Comparison of ENCODE assay signal across 2 cellular contexts in genomic region chr7:101668726-101669125, GRCh38.
A peak's percentile ranks its signal among the peaks of the same experiment; 100 is the strongest.
TF ChIP-seq lines count a peak whose summit lies in the region.

No MANE protein-coding gene starts in this region.

TF ChIP-seq in HCT116, 20 proteins besides CTCF, POLR2A, EP300 and RAD21:
- TF ChIP-seq CBX3 (IDR thresholded peaks at IDR 0.05; ENCODE audit: low read depth) = peak; percentile 42; the same call in 1 of the 2 replicates
- no peak for TF ChIP-seq ATF3 (IDR thresholded peaks at IDR 0.05)
TF ChIP-seq in HCT116: peak in this region for 1.

TF ChIP-seq in K562, 482 proteins besides CTCF, POLR2A, EP300 and RAD21:
- TF ChIP-seq ZNF347 (CRISPR knock-in tag; IDR thresholded peaks at IDR 0.05; ENCODE audit: low read depth) (no peak), MED1 (CRISPR knock-in tag; IDR thresholded peaks at IDR 0.05; ENCODE audit: borderline replicate concordance) (no peak), RUNX1 (IDR thresholded peaks at IDR 0.05; ENCODE audit: low read depth) (no peak), TRIM28 (IDR thresholded peaks at IDR 0.05) (peak; percentile 88), CEBPB (tag; IDR thresholded peaks at IDR 0.05) (no peak), CXXC5 (CRISPR knock-in tag; IDR thresholded peaks at IDR 0.05) (no peak), NFATC3 (IDR thresholded peaks at IDR 0.05) (no peak), ZNF184 (CRISPR knock-in tag; IDR thresholded peaks at IDR 0.05) (peak; percentile 96), CBX3 (IDR thresholded peaks at IDR 0.05; ENCODE audit: borderline replicate concordance in 1 of 2, low read length in 2 of 2) (peak in 1 of 2 experiments; percentile 49; a peak in 1 of 3 replicates), ZNF12 (CRISPR knock-in tag; IDR thresholded peaks at IDR 0.05) (no peak), ZKSCAN1 (IDR thresholded peaks at IDR 0.05; ENCODE audit: low read depth, low read length) (no peak), ZBED1 (IDR thresholded peaks at IDR 0.05) (no peak), CBX5 (IDR thresholded peaks at IDR 0.05; ENCODE audit: borderline replicate concordance, low read depth) (peak; percentile 49; the same call in 1 of the 2 replicates), TEAD1 (CRISPR knock-in tag; IDR thresholded peaks at IDR 0.05) (no peak), SMARCA5 (IDR thresholded peaks at IDR 0.05) (peak; percentile 60; the same call in 1 of the 2 replicates), HLTF (IDR thresholded peaks at IDR 0.05) (peak; percentile 96)
- TF ChIP-seq, protein P1, sequence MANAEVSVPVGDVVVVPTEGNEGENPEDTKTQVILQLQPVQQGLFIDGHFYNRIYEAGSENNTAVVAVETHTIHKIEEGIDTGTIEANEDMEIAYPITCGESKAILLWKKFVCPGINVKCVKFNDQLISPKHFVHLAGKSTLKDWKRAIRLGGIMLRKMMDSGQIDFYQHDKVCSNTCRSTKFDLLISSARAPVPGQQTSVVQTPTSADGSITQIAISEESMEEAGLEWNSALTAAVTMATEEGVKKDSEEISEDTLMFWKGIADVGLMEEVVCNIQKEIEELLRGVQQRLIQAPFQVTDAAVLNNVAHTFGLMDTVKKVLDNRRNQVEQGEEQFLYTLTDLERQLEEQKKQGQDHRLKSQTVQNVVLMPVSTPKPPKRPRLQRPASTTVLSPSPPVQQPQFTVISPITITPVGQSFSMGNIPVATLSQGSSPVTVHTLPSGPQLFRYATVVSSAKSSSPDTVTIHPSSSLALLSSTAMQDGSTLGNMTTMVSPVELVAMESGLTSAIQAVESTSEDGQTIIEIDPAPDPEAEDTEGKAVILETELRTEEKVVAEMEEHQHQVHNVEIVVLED (CRISPR knock-in tag; IDR thresholded peaks at IDR 0.05) = no peak
- TF ChIP-seq, protein P2, sequence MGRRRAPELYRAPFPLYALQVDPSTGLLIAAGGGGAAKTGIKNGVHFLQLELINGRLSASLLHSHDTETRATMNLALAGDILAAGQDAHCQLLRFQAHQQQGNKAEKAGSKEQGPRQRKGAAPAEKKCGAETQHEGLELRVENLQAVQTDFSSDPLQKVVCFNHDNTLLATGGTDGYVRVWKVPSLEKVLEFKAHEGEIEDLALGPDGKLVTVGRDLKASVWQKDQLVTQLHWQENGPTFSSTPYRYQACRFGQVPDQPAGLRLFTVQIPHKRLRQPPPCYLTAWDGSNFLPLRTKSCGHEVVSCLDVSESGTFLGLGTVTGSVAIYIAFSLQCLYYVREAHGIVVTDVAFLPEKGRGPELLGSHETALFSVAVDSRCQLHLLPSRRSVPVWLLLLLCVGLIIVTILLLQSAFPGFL (CRISPR knock-in tag; IDR thresholded peaks at IDR 0.05) = 0 out of 2 replicates have a peak, but pooled peaks have one; percentile 54
